In the genomic region with DNA sequence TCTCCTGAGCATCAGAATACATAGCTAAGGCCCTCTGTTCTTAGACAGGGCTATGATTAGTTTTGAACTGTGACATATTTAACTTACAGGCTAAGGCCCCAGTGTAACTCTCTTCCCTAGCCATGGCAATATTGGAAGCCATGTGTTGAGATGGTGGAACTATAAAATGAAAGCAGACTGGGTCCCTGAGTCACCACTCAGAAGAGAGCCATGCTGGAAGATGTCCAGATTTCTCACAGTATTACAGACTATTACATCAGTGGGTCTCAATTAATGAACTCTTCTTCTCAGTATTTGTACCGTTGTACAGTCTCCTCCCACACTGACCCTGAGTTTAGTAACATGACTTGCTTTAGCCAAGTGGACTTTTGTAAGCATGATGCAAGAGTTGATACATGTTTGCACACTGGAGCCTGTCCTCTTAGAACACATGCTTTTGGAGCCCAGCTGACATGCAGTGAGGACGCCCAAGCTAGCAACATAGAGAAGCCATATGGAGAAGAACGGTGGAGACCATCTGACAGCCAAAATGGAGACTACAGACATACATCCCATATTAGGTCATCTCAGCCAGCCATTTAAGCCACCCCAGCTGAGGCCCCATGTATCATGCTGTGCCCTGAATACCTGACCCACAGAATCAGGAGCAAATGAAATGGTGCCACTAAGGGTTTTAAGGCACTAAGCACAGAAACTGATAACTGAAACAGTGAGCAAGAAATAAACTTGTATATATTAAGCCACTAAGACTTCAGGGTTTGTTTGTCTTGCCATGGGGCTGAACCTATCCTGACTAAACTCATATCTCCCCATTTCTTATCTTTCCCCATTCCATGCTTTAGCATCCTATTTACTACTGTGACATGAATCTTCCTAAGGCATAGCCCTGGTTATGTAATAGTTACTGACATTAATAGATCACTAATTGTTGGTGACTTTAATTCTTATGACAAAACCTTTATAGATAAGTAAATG, we compare ENCODE assay signal across 11 cellular contexts. TPM values are rescaled to one million over a fixed set of nuclear protein-coding genes. Genes with fewer than 3 reads are reported as not detected.
DNase-seq lines count a peak whose midpoint lies in the region; ATAC-seq and TF ChIP-seq lines count a peak whose summit lies in the region.
"Had no signal": no experiment of that assay in that cellular context is flagged by ENCODE, and none has a peak within 500 bp of the region (broad histone marks: within the 10 kb centered on the region; RNA-seq: fewer than 3 reads in every experiment).

No MANE protein-coding gene starts in this region.

- no peak overlapping the region for H3K27ac Mint-ChIP-seq in activated naive CD4-positive, alpha-beta T cell treated with anti-CD3 and anti-CD28 coated beads for 36 hours
- H3K27ac Mint-ChIP-seq: activated CD4-positive, alpha-beta T cell treated with anti-CD3 and anti-CD28 coated beads, Interleukin-2, amount 10 ng/mL, durations not matched to agents 7 days and 5 days had no signal

- no peak overlapping the region for H3K27ac ChIP-seq in lower lobe of right lung

- no peaks in the 10 kb centered on the region for H3K9me3 Mint-ChIP-seq in activated naive CD4-positive, alpha-beta T cell treated with anti-CD3 and anti-CD28 coated beads for 36 hours
- H3K9me3 Mint-ChIP-seq: activated CD4-positive, alpha-beta T cell treated with anti-CD3 and anti-CD28 coated beads, Interleukin-2, amount 10 ng/mL, durations not matched to agents 7 days and 5 days had no signal

- H3K4me1 Mint-ChIP-seq in activated naive CD4-positive, alpha-beta T cell treated with anti-CD3 and anti-CD28 coated beads for 36 hours (ENCODE audit: low read depth), result no peaks in the 10 kb centered on the region
- H3K4me1 Mint-ChIP-seq: activated CD4-positive, alpha-beta T cell treated with anti-CD3 and anti-CD28 coated beads, Interleukin-2, amount 10 ng/mL, durations not matched to agents 7 days and 5 days had no signal

- CTCF ChIA-PET in activated naive CD4-positive, alpha-beta T cell treated with anti-CD3 and anti-CD28 coated beads for 36 hours (lab: Charles Lee), result no interaction called here

- H3K27me3 Mint-ChIP-seq in activated naive CD4-positive, alpha-beta T cell treated with anti-CD3 and anti-CD28 coated beads for 36 hours (ENCODE audit: low read depth), result peaks cover 16% of the 10 kb centered on the region
- H3K27me3 Mint-ChIP-seq: activated CD4-positive, alpha-beta T cell treated with anti-CD3 and anti-CD28 coated beads, Interleukin-2, amount 10 ng/mL, durations not matched to agents 7 days and 5 days had no signal

- TF ChIP-seq CTCF in AG10803 (conservative IDR thresholded peaks at IDR 0.05; ENCODE audit: low read length) (no peak), LNCaP clone FGC (IDR thresholded peaks at IDR 0.05; ENCODE audit: control insufficient read depth, extremely low read depth, insufficient read depth) (no peak), cardiac fibroblast (IDR thresholded peaks at IDR 0.05; ENCODE audit: low read depth, low read length) (no peak), lower lobe of right lung (IDR thresholded peaks at IDR 0.05) (no peak)

- H3K36me3 ChIP-seq in lower lobe of right lung, result no peaks in the 10 kb centered on the region

- H3K4me3 Mint-ChIP-seq in activated naive CD4-positive, alpha-beta T cell treated with anti-CD3 and anti-CD28 coated beads for 36 hours, result no peak overlapping the region
- H3K4me3 Mint-ChIP-seq: activated CD4-positive, alpha-beta T cell treated with anti-CD3 and anti-CD28 coated beads, Interleukin-2, amount 10 ng/mL, durations not matched to agents 7 days and 5 days had no signal

- DNase-seq in AG10803 (ENCODE audit: low read depth), result peak; percentile 97
- peak; percentile 10 for DNase-seq in LNCaP clone FGC (ENCODE audit: low read depth)
- DNase-seq in cardiac fibroblast (ENCODE audit: low read depth in 2 of 2), result peak; percentile 76 to 95
- DNase-seq in lower lobe of right lung, result no peak
- no peak for DNase-seq in activated naive CD4-positive, alpha-beta T cell treated with anti-CD3 and anti-CD28 coated beads for 36 hours
- no peak for DNase-seq in hepatic stellate cell (ENCODE audit: low spot score)
- DNase-seq: activated CD4-positive, alpha-beta T cell treated with anti-CD3 and anti-CD28 coated beads, Interleukin-2, amount 10 ng/mL, durations not matched to agents 7 days and 5 days; NCI-H1105; stimulated activated CD4-positive, alpha-beta T cell treated with anti-CD3 and anti-CD28 coated beads, Interleukin-1b, Interleukin-23, amount 100 ng/mL, for 48 hours had no signal

- no peaks in the 10 kb centered on the region for H3K36me3 Mint-ChIP-seq in activated naive CD4-positive, alpha-beta T cell treated with anti-CD3 and anti-CD28 coated beads for 36 hours (ENCODE audit: low read depth)

- no peaks in the 10 kb centered on the region for H3K4me1 ChIP-seq in lower lobe of right lung

- H3K9me3 ChIP-seq in lower lobe of right lung, result no peaks in the 10 kb centered on the region

- ATAC-seq in lower lobe of right lung, result peak; percentile 46 to 47
- ATAC-seq in HG03457 (IDR thresholded peaks at IDR 0.05; ENCODE audit: unreplicated experiment), result no peak
- no peak for ATAC-seq in GM18909 (IDR thresholded peaks at IDR 0.05; ENCODE audit: poor library complexity, unreplicated experiment)

- H3K4me3 ChIP-seq in AG10803 (ENCODE audit: low read length) (no peak overlapping the region), LNCaP clone FGC (ENCODE audit: low read depth, low read length) (no peak overlapping the region), cardiac fibroblast (replicated peaks in 1 of 2; ENCODE audit: low read depth in 2 of 2, low read length in 2 of 2) (no peak overlapping the region), lower lobe of right lung (no peak overlapping the region)

- intact Hi-C loops in lower lobe of right lung (cut with DNase I), result no loop called here
- intact Hi-C loops in activated naive CD4-positive, alpha-beta T cell treated with anti-CD3 and anti-CD28 coated beads for 36 hours (cut with micrococcal nuclease), result no loop called here

- no peaks in the 10 kb centered on the region for H3K27me3 ChIP-seq in lower lobe of right lung (ENCODE audit: low read depth)

RNA-seq across cellular contexts. Expression of a gene that starts 24.4 kb away (rescaled TPM):
- total RNA-seq in lower lobe of right lung, result 0.15 TPM
- not detected for total RNA-seq in activated naive CD4-positive, alpha-beta T cell treated with anti-CD3 and anti-CD28 coated beads for 36 hours
- total RNA-seq: activated CD4-positive, alpha-beta T cell treated with anti-CD3 and anti-CD28 coated beads, Interleukin-2, amount 10 ng/mL, durations not matched to agents 7 days and 5 days had no signal

Comparison
In these comparisons a context has a peak if more than half of its experiments do, and no peak if none do; other contexts are left out.
1. DNase-seq: peak in AG10803 (single experiment), LNCaP clone FGC (single experiment) and cardiac fibroblast (2 of 2); none in lower lobe of right lung (single experiment), activated naive CD4-positive, alpha-beta T cell treated with anti-CD3 and anti-CD28 coated beads for 36 hours (single experiment) and hepatic stellate cell (single experiment).
2. ATAC-seq: peak in lower lobe of right lung (2 of 2); none in HG03457 (single experiment) and GM18909 (single experiment).